15 cellular contexts compared by ENCODE assay signal in the genomic region with DNA sequence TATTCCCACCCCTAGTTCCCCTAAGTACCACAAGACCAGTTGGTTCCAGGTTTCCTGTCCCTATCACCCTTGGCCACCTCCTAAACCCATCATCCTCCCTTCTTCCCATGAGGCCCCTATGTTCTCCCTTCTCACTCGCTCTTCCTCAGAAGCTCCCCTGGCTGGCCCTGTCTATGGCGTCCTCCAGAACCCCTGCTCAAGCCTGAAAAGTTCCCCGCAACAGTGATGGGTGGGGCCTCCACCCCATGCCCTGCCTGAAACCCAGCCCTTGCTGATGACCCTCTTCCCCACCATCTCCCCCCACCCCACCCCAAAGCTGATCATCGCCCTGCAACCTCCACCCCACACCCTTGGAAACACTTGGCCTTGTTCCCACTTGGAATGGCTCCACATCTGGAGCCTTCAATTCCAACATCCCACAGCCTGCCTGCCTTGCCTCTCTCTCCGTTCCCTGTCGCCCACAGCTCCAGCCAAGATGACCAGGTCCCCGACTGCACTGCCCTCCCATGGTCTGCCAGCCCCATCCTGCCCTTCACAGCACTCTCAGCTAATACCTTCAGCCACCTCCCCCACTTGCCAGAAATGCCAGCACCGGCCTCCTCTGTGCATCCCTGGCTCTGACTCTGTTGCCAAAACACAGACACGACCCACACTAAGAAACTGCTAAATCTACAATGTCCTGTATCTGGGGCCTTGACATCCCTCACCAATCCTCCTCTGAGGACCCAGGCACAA. TPM values are rescaled to one million over a fixed set of nuclear protein-coding genes. Genes with fewer than 3 reads are reported as not detected.
DNase-seq lines count a peak whose midpoint lies in the region; ATAC-seq and TF ChIP-seq lines count a peak whose summit lies in the region.
"Had no signal": no experiment of that assay in that cellular context is flagged by ENCODE, and none has a peak within 500 bp of the region (broad histone marks: within the 10 kb centered on the region; RNA-seq: fewer than 3 reads in every experiment).

No MANE protein-coding gene starts in this region.

- CTCF ChIA-PET in activated CD4-positive, alpha-beta memory T cell treated with anti-CD3 and anti-CD28 coated beads, Interleukin-2, amount 10 ng/mL, durations not matched to agents 7 days and 5 days (lab: Charles Lee): interaction anchor here (1.3 kb wide), 2 partner anchors 11 to 30 kb away, joined by 3 read pairs; a partner anchor contains a TSS

- H3K9me3 ChIP-seq in HUES48 (ENCODE audit: control insufficient read depth, insufficient read depth, low read length) (no peaks in the 10 kb centered on the region), colonic mucosa (no peaks in the 10 kb centered on the region), neural progenitor cell (ENCODE audit: low read depth) (no peaks in the 10 kb centered on the region)
- H3K9me3 ChIP-seq: adrenal gland had no signal

- peak; percentile 80 for DNase-seq in colonic mucosa
- DNase-seq in neural progenitor cell (ENCODE audit: low spot score): no peak
- DNase-seq in dedifferentiated amniotic fluid mesenchymal stem cell (ENCODE audit: extremely low spot score): no peak
- DNase-seq in foreskin melanocyte: no peak
- DNase-seq in activated CD4-positive, alpha-beta memory T cell treated with anti-CD3 and anti-CD28 coated beads, Interleukin-2, amount 10 ng/mL, durations not matched to agents 7 days and 5 days: no peak
- DNase-seq: activated CD4-positive, alpha-beta T cell treated with anti-CD3 and anti-CD28 coated beads for 4 hours; naive B cell; NCI-H69; stimulated activated CD4-positive, alpha-beta T cell treated with anti-CD3 and anti-CD28 coated beads, Interleukin-12 subunit alpha, Interleukin-12 subunit beta, amount 100 ng/mL, for 4 hours had no signal

- H3K36me3 Mint-ChIP-seq in neural progenitor cell: peaks cover 9% of the 10 kb centered on the region
- peaks cover 56% of the 10 kb centered on the region for H3K36me3 Mint-ChIP-seq in activated CD4-positive, alpha-beta memory T cell treated with anti-CD3 and anti-CD28 coated beads, Interleukin-2, amount 10 ng/mL, durations not matched to agents 7 days and 5 days (ENCODE audit: low read depth)

- no peak overlapping the region for H2AFZ ChIP-seq in neural progenitor cell (replicated peaks)

- peaks cover 9% of the 10 kb centered on the region for H3K27me3 Mint-ChIP-seq in neural progenitor cell (ENCODE audit: insufficient read depth, low read depth)
- H3K27me3 Mint-ChIP-seq in activated CD4-positive, alpha-beta memory T cell treated with anti-CD3 and anti-CD28 coated beads, Interleukin-2, amount 10 ng/mL, durations not matched to agents 7 days and 5 days: no peaks in the 10 kb centered on the region
- H3K27me3 Mint-ChIP-seq: naive B cell had no signal

- intact Hi-C loops in colonic mucosa (cut with DNase I): no loop called here

- TF ChIP-seq CTCF in C4-2B (conservative IDR thresholded peaks at IDR 0.05) (no peak), colonic mucosa (IDR thresholded peaks at IDR 0.05) (no peak), neural progenitor cell (IDR thresholded peaks at IDR 0.05) (no peak)

- POLR2A ChIA-PET in activated CD4-positive, alpha-beta memory T cell treated with anti-CD3 and anti-CD28 coated beads, Interleukin-2, amount 10 ng/mL, durations not matched to agents 7 days and 5 days (lab: Charles Lee): interaction anchor here (1.3 kb wide), 1 partner anchor 19 kb away, joined by 15 read pairs; a partner anchor contains a TSS

- H3F3A ChIP-seq in neural progenitor cell (ENCODE audit: low read depth): no peaks in the 10 kb centered on the region

- H3K4me1 Mint-ChIP-seq in neural progenitor cell: peaks cover 7% of the 10 kb centered on the region
- H3K4me1 Mint-ChIP-seq in activated CD4-positive, alpha-beta memory T cell treated with anti-CD3 and anti-CD28 coated beads, Interleukin-2, amount 10 ng/mL, durations not matched to agents 7 days and 5 days: peaks cover 21% of the 10 kb centered on the region
- H3K4me1 Mint-ChIP-seq: CD14-positive monocyte had no signal

- no peak overlapping the region for H3K4me2 ChIP-seq in neural progenitor cell

- peak overlapping the region; percentile 46 for H3K4me3 Mint-ChIP-seq in neural progenitor cell
- H3K4me3 Mint-ChIP-seq in activated CD4-positive, alpha-beta memory T cell treated with anti-CD3 and anti-CD28 coated beads, Interleukin-2, amount 10 ng/mL, durations not matched to agents 7 days and 5 days: no peak overlapping the region
- H3K4me3 Mint-ChIP-seq: CD14-positive monocyte had no signal

- H3K27me3 ChIP-seq in HUES48 (ENCODE audit: control insufficient read depth, insufficient read depth, low read length) (no peaks in the 10 kb centered on the region), colonic mucosa (no peaks in the 10 kb centered on the region), neural progenitor cell (no peaks in the 10 kb centered on the region)
- H3K27me3 ChIP-seq: adrenal gland had no signal

- no peaks in the 10 kb centered on the region for H3K79me2 ChIP-seq in neural progenitor cell (ENCODE audit: low read depth)

- H3K9ac ChIP-seq in HUES48 (ENCODE audit: low read depth, low read length) (no peak overlapping the region), colonic mucosa (ENCODE audit: low read depth in 2 of 2, low read length in 2 of 2) (peak overlapping the region in 1 of 2 donors; percentile 37), neural progenitor cell (no peak overlapping the region)

- H3K4me3 ChIP-seq in HUES48 (ENCODE audit: low read depth, low read length) (no peak overlapping the region), colonic mucosa (no peak overlapping the region), neural progenitor cell (no peak overlapping the region)
- H3K4me3 ChIP-seq: adrenal gland, SK-N-MC had no signal

- no peak overlapping the region for H3K27ac Mint-ChIP-seq in neural progenitor cell
- H3K27ac Mint-ChIP-seq in activated CD4-positive, alpha-beta memory T cell treated with anti-CD3 and anti-CD28 coated beads, Interleukin-2, amount 10 ng/mL, durations not matched to agents 7 days and 5 days: no peak overlapping the region

- H4K20me1 ChIP-seq in neural progenitor cell (ENCODE audit: low read depth): no peaks in the 10 kb centered on the region

- no peaks in the 10 kb centered on the region for H3K9me3 Mint-ChIP-seq in neural progenitor cell
- no peaks in the 10 kb centered on the region for H3K9me3 Mint-ChIP-seq in activated CD4-positive, alpha-beta memory T cell treated with anti-CD3 and anti-CD28 coated beads, Interleukin-2, amount 10 ng/mL, durations not matched to agents 7 days and 5 days
- H3K9me3 Mint-ChIP-seq: CD14-positive monocyte, naive B cell had no signal

- H3K36me3 ChIP-seq in HUES48 (ENCODE audit: control insufficient read depth, insufficient read depth, low read length) (0 out of 2 replicates have a peak, but pooled peaks cover 3% of the 10 kb centered on the region), colonic mucosa (peaks cover 16% of the 10 kb centered on the region), neural progenitor cell (no peaks in the 10 kb centered on the region)

- H3K27ac ChIP-seq in C4-2B (peak overlapping the region; percentile 50), HUES48 (ENCODE audit: low read depth, low read length) (peak overlapping the region; percentile 21), colonic mucosa (peak overlapping the region; percentile 51), neural progenitor cell (no peak overlapping the region)
- H3K27ac ChIP-seq: SK-N-MC had no signal

- H3K4me1 ChIP-seq in HUES48 (ENCODE audit: control insufficient read depth, insufficient read depth, low read length) (no peaks in the 10 kb centered on the region), colonic mucosa (peaks cover 12% of the 10 kb centered on the region), neural progenitor cell (no peaks in the 10 kb centered on the region)

- ATAC-seq in GM21360 (IDR thresholded peaks at IDR 0.05; ENCODE audit: unreplicated experiment): no peak

RNA-seq across cellular contexts. Expression of a gene that starts 10.5 kb away (rescaled TPM):
- total RNA-seq in colonic mucosa (10 to 100 TPM; 34.8 to 93.6 TPM), neural progenitor cell (ENCODE audit: low replicate concordance) (5.1 and 10.8 TPM in 2 replicates)
- total RNA-seq in activated CD4-positive, alpha-beta memory T cell treated with anti-CD3 and anti-CD28 coated beads, Interleukin-2, amount 10 ng/mL, durations not matched to agents 7 days and 5 days: 10 to 100 TPM; 33.2 to 36.1 TPM

RNA-seq across cellular contexts. Expression of a gene that starts 20.3 kb away (rescaled TPM):
- total RNA-seq in colonic mucosa (10 to 100 TPM; 32.2 to 50.8 TPM), neural progenitor cell (ENCODE audit: low replicate concordance) (48.2 and 63.3 TPM in 2 replicates)
- total RNA-seq in activated CD4-positive, alpha-beta memory T cell treated with anti-CD3 and anti-CD28 coated beads, Interleukin-2, amount 10 ng/mL, durations not matched to agents 7 days and 5 days: 10 to 100 TPM; 91.5 to 95.7 TPM

RNA-seq across cellular contexts. Expression of a gene that starts 20.4 kb away (rescaled TPM):
- under 1 TPM; 0.20 to 0.21 TPM for total RNA-seq in colonic mucosa
- 0.06 and 0.12 TPM in 2 replicates for total RNA-seq in neural progenitor cell (ENCODE audit: low replicate concordance)
- total RNA-seq in activated CD4-positive, alpha-beta memory T cell treated with anti-CD3 and anti-CD28 coated beads, Interleukin-2, amount 10 ng/mL, durations not matched to agents 7 days and 5 days: under 1 TPM; 0.45 to 0.53 TPM

RNA-seq across cellular contexts. Expression of a gene that starts 30.0 kb away (rescaled TPM):
- total RNA-seq in colonic mucosa (10 to 100 TPM; 36.8 to 40.0 TPM), neural progenitor cell (ENCODE audit: low replicate concordance) (29.8 and 61.3 TPM in 2 replicates)
- total RNA-seq in activated CD4-positive, alpha-beta memory T cell treated with anti-CD3 and anti-CD28 coated beads, Interleukin-2, amount 10 ng/mL, durations not matched to agents 7 days and 5 days: 10 to 100 TPM; 29.1 to 29.8 TPM

RNA-seq across cellular contexts. Expression of a gene that starts 39.9 kb away (rescaled TPM):
- total RNA-seq in colonic mucosa: 1 to 10 TPM; 8.7 to 8.8 TPM
- 0.04 and 0.65 TPM in 2 replicates for total RNA-seq in neural progenitor cell (ENCODE audit: low replicate concordance)
- under 1 TPM; 0.10 to 0.15 TPM for total RNA-seq in activated CD4-positive, alpha-beta memory T cell treated with anti-CD3 and anti-CD28 coated beads, Interleukin-2, amount 10 ng/mL, durations not matched to agents 7 days and 5 days
